Comparison of ENCODE assay signal across 14 cellular contexts in the genomic region with DNA sequence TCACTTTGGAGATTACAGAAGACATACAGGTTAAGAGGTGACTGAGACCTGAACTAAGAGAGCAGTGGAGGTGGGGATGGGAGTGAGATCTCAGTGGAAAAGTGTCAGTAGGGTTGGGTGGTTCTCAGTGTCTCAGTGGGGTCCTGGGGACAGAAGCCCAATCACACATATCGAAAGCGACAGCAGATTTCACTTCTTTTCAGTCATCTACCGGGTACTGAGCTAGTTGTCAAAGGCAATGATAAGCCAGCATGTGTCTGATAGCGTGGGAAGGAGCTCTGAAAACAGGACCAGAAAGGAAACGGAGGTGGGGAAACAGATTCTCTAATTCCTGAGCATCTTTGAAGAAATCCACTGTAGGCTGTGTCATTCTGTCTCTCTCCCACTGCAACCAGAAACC. TPM values are rescaled to one million over a fixed set of nuclear protein-coding genes. Genes with fewer than 3 reads are reported as not detected.
DNase-seq lines count a peak whose midpoint lies in the region; ATAC-seq and TF ChIP-seq lines count a peak whose summit lies in the region.
"Had no signal": no experiment of that assay in that cellular context is flagged by ENCODE, and none has a peak within 500 bp of the region (broad histone marks: within the 10 kb centered on the region; RNA-seq: fewer than 3 reads in every experiment).

No MANE protein-coding gene starts in this region.

- ATAC-seq in GM18502 (IDR thresholded peaks at IDR 0.05; ENCODE audit: poor library complexity, unreplicated experiment) (peak; percentile 68), GM19452 (IDR thresholded peaks at IDR 0.05; ENCODE audit: unreplicated experiment) (peak; percentile 51), HG03521 (IDR thresholded peaks at IDR 0.05; ENCODE audit: unreplicated experiment) (peak; percentile 70), GM21825 (IDR thresholded peaks at IDR 0.05; ENCODE audit: unreplicated experiment) (no peak), omental fat pad (ENCODE audit: low FRiP score) (no peak)
- ATAC-seq: psoas muscle had no signal

- no peak overlapping the region for H3K4me3 ChIP-seq in esophagus muscularis mucosa
- H3K4me3 ChIP-seq: psoas muscle, vagina had no signal

- H3K9me3 ChIP-seq in esophagus muscularis mucosa: no peaks in the 10 kb centered on the region
- H3K9me3 ChIP-seq: psoas muscle, vagina had no signal

- no peaks in the 10 kb centered on the region for H3K27me3 ChIP-seq in esophagus muscularis mucosa
- H3K27me3 ChIP-seq: vagina had no signal

- no peak overlapping the region for H3K27ac ChIP-seq in esophagus muscularis mucosa (replicated peaks in 1 of 4)
- H3K27ac ChIP-seq: psoas muscle, vagina had no signal

- TF ChIP-seq CTCF in omental fat pad (IDR thresholded peaks at IDR 0.05) (no peak), esophagus muscularis mucosa (IDR thresholded peaks at IDR 0.05) (no peak)

- H3K36me3 ChIP-seq in esophagus muscularis mucosa: no peaks in the 10 kb centered on the region
- H3K36me3 ChIP-seq: vagina had no signal

- TF ChIP-seq POLR2A in esophagus muscularis mucosa (IDR thresholded peaks at IDR 0.05; ENCODE audit: low read depth): no peak

- WGBS in esophagus muscularis mucosa: 91% methylated on average over 5 of the region's 5 CpGs

- DNase-seq in putamen (ENCODE audit: low spot score) (peak; percentile 37), omental fat pad (ENCODE audit: low spot score) (no peak), esophagus muscularis mucosa (ENCODE audit: extremely low spot score) (no peak), NCI-H345 (lab: John Stamatoyannopoulos, UW) (no peak)
- DNase-seq: activated CD4-positive, CD25-positive, alpha-beta regulatory T cell treated with anti-CD3 and anti-CD28 coated beads, Interleukin-2, amount 50 U/mL, for 72 hours; erythroblast; NCI-H1105; NCI-H774; psoas muscle had no signal

- no peak for TF ChIP-seq EP300 in esophagus muscularis mucosa (IDR thresholded peaks at IDR 0.05)

- intact Hi-C loops in esophagus muscularis mucosa (cut with DNase I): loop anchor here (5.0 kb wide), 1 partner anchor 58 kb away; the partner anchor contains the start of gene RHOU

- H3K4me1 ChIP-seq in esophagus muscularis mucosa: peaks cover 0 to 29% (median 22%) of the 10 kb centered on the region in 4 donors
- H3K4me1 ChIP-seq: vagina had no signal

RNA-seq across cellular contexts. Expression of gene RHOU, which starts 59.5 kb away (rescaled TPM):
- total RNA-seq in omental fat pad (10 to 100 TPM; 17.2 to 50.1 (median 33.9) TPM), esophagus muscularis mucosa (10 to 100 TPM; 24.1 to 36.0 (median 26.0) TPM)

Comparison
In these comparisons a context has a peak if more than half of its experiments do, and no peak if none do; other contexts are left out.
1. ATAC-seq: peak in GM18502 (single experiment), GM19452 (single experiment) and HG03521 (single experiment); none in GM21825 (single experiment) and omental fat pad (single experiment).